ENCODE assay signal across 1 cellular context in the genomic region with DNA sequence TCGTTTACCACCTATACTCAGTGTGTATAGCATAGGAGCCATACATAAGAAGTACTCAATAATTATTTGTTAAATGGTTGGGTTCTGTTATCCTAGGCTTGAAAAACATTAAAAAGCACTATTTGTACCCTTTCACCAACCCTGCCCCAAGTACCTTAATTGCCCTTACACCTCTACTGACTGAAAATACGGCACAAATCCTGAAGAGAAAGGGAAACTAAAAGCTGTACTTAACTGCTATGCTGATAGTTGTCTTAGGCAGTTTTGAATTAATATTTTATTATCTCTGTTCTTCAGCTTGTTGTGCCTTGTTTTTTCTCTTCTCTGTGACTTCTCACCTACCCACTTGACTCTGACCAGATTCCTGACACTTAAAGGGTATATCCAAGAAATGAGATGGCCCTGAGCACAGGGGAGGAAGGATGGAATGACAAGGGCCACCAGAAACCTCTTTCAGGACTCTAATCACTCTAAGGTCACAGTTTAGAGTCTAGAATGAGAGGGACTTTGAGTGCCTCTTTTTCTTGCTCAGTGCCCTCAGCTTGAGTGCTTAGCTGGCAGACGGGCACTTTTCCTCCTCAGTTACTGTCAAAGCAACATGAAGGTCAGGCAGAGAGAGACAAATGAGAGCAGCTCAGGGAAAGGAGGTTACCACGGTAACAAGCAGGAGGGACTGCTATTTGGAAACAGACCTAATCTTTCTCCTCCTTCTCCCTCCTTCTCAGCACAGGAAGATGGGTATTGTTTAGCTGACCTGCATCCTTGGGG.
TF ChIP-seq lines count a peak whose summit lies in the region.

No MANE protein-coding gene starts in this region.

TF ChIP-seq in GM23338, 12 proteins besides CTCF, POLR2A, EP300 and RAD21 (continued from another document):
- TF ChIP-seq, protein P1, sequence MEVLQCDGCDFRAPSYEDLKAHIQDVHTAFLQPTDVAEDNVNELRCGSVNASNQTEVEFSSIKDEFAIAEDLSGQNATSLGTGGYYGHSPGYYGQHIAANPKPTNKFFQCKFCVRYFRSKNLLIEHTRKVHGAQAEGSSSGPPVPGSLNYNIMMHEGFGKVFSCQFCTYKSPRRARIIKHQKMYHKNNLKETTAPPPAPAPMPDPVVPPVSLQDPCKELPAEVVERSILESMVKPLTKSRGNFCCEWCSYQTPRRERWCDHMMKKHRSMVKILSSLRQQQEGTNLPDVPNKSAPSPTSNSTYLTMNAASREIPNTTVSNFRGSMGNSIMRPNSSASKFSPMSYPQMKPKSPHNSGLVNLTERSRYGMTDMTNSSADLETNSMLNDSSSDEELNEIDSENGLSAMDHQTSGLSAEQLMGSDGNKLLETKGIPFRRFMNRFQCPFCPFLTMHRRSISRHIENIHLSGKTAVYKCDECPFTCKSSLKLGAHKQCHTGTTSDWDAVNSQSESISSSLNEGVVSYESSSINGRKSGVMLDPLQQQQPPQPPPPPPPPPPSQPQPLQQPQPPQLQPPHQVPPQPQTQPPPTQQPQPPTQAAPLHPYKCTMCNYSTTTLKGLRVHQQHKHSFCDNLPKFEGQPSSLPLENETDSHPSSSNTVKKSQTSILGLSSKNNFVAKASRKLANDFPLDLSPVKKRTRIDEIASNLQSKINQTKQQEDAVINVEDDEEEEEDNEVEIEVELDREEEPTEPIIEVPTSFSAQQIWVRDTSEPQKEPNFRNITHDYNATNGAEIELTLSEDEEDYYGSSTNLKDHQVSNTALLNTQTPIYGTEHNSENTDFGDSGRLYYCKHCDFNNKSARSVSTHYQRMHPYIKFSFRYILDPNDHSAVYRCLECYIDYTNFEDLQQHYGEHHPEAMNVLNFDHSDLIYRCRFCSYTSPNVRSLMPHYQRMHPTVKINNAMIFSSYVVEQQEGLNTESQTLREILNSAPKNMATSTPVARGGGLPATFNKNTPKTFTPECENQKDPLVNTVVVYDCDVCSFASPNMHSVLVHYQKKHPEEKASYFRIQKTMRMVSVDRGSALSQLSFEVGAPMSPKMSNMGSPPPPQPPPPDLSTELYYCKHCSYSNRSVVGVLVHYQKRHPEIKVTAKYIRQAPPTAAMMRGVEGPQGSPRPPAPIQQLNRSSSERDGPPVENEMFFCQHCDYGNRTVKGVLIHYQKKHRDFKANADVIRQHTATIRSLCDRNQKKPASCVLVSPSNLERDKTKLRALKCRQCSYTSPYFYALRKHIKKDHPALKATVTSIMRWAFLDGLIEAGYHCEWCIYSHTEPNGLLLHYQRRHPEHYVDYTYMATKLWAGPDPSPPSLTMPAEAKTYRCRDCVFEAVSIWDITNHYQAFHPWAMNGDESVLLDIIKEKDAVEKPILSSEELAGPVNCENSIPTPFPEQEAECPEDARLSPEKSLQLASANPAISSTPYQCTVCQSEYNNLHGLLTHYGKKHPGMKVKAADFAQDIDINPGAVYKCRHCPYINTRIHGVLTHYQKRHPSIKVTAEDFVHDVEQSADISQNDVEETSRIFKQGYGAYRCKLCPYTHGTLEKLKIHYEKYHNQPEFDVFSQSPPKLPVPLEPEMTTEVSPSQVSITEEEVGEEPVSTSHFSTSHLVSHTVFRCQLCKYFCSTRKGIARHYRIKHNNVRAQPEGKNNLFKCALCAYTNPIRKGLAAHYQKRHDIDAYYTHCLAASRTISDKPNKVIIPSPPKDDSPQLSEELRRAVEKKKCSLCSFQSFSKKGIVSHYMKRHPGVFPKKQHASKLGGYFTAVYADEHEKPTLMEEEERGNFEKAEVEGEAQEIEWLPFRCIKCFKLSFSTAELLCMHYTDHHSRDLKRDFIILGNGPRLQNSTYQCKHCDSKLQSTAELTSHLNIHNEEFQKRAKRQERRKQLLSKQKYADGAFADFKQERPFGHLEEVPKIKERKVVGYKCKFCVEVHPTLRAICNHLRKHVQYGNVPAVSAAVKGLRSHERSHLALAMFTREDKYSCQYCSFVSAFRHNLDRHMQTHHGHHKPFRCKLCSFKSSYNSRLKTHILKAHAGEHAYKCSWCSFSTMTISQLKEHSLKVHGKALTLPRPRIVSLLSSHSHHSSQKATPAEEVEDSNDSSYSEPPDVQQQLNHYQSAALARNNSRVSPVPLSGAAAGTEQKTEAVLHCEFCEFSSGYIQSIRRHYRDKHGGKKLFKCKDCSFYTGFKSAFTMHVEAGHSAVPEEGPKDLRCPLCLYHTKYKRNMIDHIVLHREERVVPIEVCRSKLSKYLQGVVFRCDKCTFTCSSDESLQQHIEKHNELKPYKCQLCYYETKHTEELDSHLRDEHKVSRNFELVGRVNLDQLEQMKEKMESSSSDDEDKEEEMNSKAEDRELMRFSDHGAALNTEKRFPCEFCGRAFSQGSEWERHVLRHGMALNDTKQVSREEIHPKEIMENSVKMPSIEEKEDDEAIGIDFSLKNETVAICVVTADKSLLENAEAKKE (CRISPR knock-in tag; IDR thresholded peaks at IDR 0.05): no peak
- TF ChIP-seq EZH2 (IDR thresholded peaks at IDR 0.05; ENCODE audit: low read depth, unreplicated experiment) (no peak), EZH2phosphoT487 (IDR thresholded peaks at IDR 0.05; ENCODE audit: unreplicated experiment) (no peak), ZNF331 (CRISPR knock-in tag; IDR thresholded peaks at IDR 0.05; ENCODE audit: low read depth) (no peak), JUNB (IDR thresholded peaks at IDR 0.05; ENCODE audit: unreplicated experiment) (no peak), ZNF114 (CRISPR knock-in tag; IDR thresholded peaks at IDR 0.05) (no peak), POLR2AphosphoS5 (IDR thresholded peaks at IDR 0.05; ENCODE audit: low read depth) (no peak)
- TF ChIP-seq, protein P2, sequence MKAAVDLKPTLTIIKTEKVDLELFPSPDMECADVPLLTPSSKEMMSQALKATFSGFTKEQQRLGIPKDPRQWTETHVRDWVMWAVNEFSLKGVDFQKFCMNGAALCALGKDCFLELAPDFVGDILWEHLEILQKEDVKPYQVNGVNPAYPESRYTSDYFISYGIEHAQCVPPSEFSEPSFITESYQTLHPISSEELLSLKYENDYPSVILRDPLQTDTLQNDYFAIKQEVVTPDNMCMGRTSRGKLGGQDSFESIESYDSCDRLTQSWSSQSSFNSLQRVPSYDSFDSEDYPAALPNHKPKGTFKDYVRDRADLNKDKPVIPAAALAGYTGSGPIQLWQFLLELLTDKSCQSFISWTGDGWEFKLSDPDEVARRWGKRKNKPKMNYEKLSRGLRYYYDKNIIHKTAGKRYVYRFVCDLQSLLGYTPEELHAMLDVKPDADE (IDR thresholded peaks at IDR 0.05): no peak
